In the genomic region with DNA sequence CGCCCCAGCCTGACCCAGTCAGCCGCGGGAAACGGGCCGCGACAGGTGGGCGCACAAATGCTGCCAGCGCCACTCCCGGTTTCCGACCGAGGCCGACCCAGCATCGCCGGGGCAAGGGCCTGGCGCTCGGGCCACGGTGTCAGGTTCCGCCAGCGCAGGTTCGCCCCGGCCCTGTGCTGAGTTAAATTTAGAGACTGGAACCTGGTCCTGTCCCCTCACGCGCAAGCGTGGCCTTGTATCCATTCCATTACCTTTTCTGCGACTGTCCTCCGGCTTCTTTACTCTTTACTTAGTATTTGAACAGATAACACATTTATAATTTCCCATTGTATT, we compare ENCODE assay signal across 7 cellular contexts. TPM values are rescaled to one million over a fixed set of nuclear protein-coding genes. Genes with fewer than 3 reads are reported as not detected.
A peak's percentile ranks its signal among the peaks of the same experiment; 100 is the strongest.
DNase-seq lines count a peak whose midpoint lies in the region; ATAC-seq and TF ChIP-seq lines count a peak whose summit lies in the region.
"Had no signal": no experiment of that assay in that cellular context is flagged by ENCODE, and none has a peak within 500 bp of the region (broad histone marks: within the 10 kb centered on the region; RNA-seq: fewer than 3 reads in every experiment).

No MANE protein-coding gene starts in this region.

- no peaks in the 10 kb centered on the region for H4K20me1 ChIP-seq in osteoblast (ENCODE audit: insufficient read depth, low read length)

- no peak overlapping the region for H2AFZ ChIP-seq in osteoblast (ENCODE audit: low read length)

- no peaks in the 10 kb centered on the region for H3K27me3 Mint-ChIP-seq in chondrocyte (ENCODE audit: low read depth)

- peaks cover 7% of the 10 kb centered on the region for H3K27me3 ChIP-seq in osteoblast (ENCODE audit: insufficient read depth, low read length)

- peaks cover 26% of the 10 kb centered on the region for H3K4me1 Mint-ChIP-seq in chondrocyte (ENCODE audit: low read depth)

- no peaks in the 10 kb centered on the region for H3K79me2 ChIP-seq in osteoblast (ENCODE audit: insufficient read depth, low read length)

- DNase-seq in HFF-Myc (ENCODE audit: extremely low read depth, low read depth) (no peak), chondrocyte (ENCODE audit: low spot score) (no peak), osteoblast (ENCODE audit: insufficient read length, low spot score, missing footprints) (no peak), middle frontal gyrus (ENCODE audit: extremely low spot score, low spot score) (no peak)

- peak overlapping the region; percentile 45 for H3K4me3 ChIP-seq in HFF-Myc (replicated peaks; ENCODE audit: low read depth, low read length)
- peak overlapping the region; percentile 65 for H3K4me3 ChIP-seq in osteoblast (ENCODE audit: insufficient read depth, low read length)

- H3K27ac ChIP-seq in osteoblast (ENCODE audit: low read depth, low read length), result no peak overlapping the region

- H3K4me2 ChIP-seq in osteoblast (ENCODE audit: insufficient read depth, low read length), result peak overlapping the region; percentile 84

- H3K9me3 ChIP-seq in osteoblast (ENCODE audit: low read depth, low read length), result no peaks in the 10 kb centered on the region

- peaks cover 5% of the 10 kb centered on the region for H3K4me1 ChIP-seq in osteoblast (ENCODE audit: insufficient read depth, low read length)

- H3K36me3 Mint-ChIP-seq in chondrocyte (ENCODE audit: low read depth), result no peaks in the 10 kb centered on the region

- H3K36me3 ChIP-seq in osteoblast (ENCODE audit: insufficient read depth, low read length), result no peaks in the 10 kb centered on the region

- H3K4me3 Mint-ChIP-seq in chondrocyte (ENCODE audit: unreplicated experiment), result peak overlapping the region; percentile 85

- ATAC-seq in HG03159 (IDR thresholded peaks at IDR 0.05; ENCODE audit: unreplicated experiment) (no peak), GM21367 (IDR thresholded peaks at IDR 0.05; ENCODE audit: unreplicated experiment) (no peak)

- TF ChIP-seq CTCF in HFF-Myc (IDR thresholded peaks at IDR 0.05; ENCODE audit: low read depth, low read length, missing control alignments) (no peak), chondrocyte (IDR thresholded peaks at IDR 0.05) (no peak), osteoblast (IDR thresholded peaks at IDR 0.05; ENCODE audit: extremely low read depth, low read depth, low read length) (no peak)

- H3K9me3 Mint-ChIP-seq in chondrocyte (ENCODE audit: low read depth), result no peaks in the 10 kb centered on the region

- no peak overlapping the region for H3K27ac Mint-ChIP-seq in chondrocyte (ENCODE audit: unreplicated experiment)

RNA-seq across cellular contexts. Expression of a gene that starts 0.4 kb away (rescaled TPM):
- total RNA-seq in chondrocyte (4.2 to 8.1 TPM (median 5.7 TPM) in 3 replicates), osteoblast (0.29 and 0.72 TPM in 2 replicates)

RNA-seq across cellular contexts. Expression of a gene that starts 17.7 kb away (rescaled TPM):
- 17.9 to 24.3 TPM (median 19.3 TPM) in 3 replicates for total RNA-seq in chondrocyte
- total RNA-seq in osteoblast, result 12.4 and 15.9 TPM in 2 replicates

RNA-seq across cellular contexts. Expression of a gene that starts 38.3 kb away (rescaled TPM):
- total RNA-seq in chondrocyte (995 to 1,189 TPM (median 1,167 TPM) in 3 replicates), osteoblast (3,800 and 4,007 TPM in 2 replicates)

RNA-seq across cellular contexts. Expression of a gene that starts 55.6 kb away (rescaled TPM):
- 7.2 to 12.7 TPM (median 8.3 TPM) in 3 replicates for total RNA-seq in chondrocyte
- total RNA-seq in osteoblast, result 6.8 and 7.2 TPM in 2 replicates

RNA-seq across cellular contexts. Expression of a gene that starts 58.0 kb away (rescaled TPM):
- total RNA-seq in chondrocyte (not detected in 3 replicates), osteoblast (not detected in 2 replicates)
- total RNA-seq: dermis microvascular lymphatic vessel endothelial cell had no signal
